ENCODE assay signal across 15 cellular contexts in the genomic region with DNA sequence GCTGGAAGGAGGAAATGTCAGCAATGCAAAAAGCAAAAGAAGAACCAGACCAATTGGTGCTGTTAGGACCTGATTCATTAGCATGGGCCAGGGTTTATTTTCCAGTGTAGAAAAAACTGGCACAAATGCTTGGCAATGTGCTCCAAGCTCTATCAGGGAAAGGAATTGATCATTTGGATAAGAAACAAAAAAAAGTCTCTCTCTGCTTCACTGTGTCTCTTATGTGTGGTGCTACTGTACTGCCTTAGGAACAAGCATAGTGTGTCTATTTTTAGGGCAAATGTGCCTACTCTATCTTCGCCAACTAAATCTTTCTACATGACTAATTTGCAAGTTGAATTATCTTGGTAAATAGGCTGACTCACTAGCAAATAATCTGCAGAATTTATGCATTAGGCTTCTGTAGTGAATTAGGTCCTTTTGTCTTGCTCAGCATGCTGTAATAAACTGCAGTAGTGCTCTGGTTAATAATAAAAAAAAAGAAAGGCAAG.
A peak's percentile ranks its signal among the peaks of the same experiment; 100 is the strongest.
DNase-seq lines count a peak whose midpoint lies in the region; ATAC-seq and TF ChIP-seq lines count a peak whose summit lies in the region.
"Had no signal": no experiment of that assay in that cellular context is flagged by ENCODE, and none has a peak within 500 bp of the region (broad histone marks: within the 10 kb centered on the region; RNA-seq: fewer than 3 reads in every experiment).

No MANE protein-coding gene starts in this region.

- TF ChIP-seq CTCF in retinal pigment epithelial cell (conservative IDR thresholded peaks at IDR 0.05; ENCODE audit: low read depth, low read length) (no peak), natural killer cell (IDR thresholded peaks at IDR 0.05) (no peak), CD14-positive monocyte (IDR thresholded peaks at IDR 0.05) (no peak), GM10266 (IDR thresholded peaks at IDR 0.05; ENCODE audit: control insufficient read depth, insufficient read depth, low read depth, missing control alignments) (no peak)

- H3K4me1 Mint-ChIP-seq in natural killer cell (no peaks in the 10 kb centered on the region), CD14-positive monocyte (no peaks in the 10 kb centered on the region)

- H3K27ac Mint-ChIP-seq in natural killer cell (no peak overlapping the region), CD14-positive monocyte (no peak overlapping the region)
- H3K27ac Mint-ChIP-seq: activated naive CD4-positive, alpha-beta T cell treated with anti-CD3 and anti-CD28 coated beads, Interleukin-2, amount 50 U/mL, for 72 hours; dendritic cell treated with granulocyte-macrophage colony-stimulating factor and Interleukin-4, amounts not matched to agents 40 ng/mL and 50 ng/mL, for 4 days had no signal

- H3K27me3 Mint-ChIP-seq in natural killer cell (ENCODE audit: low read depth in 2 of 2) (no peaks in the 10 kb centered on the region), CD14-positive monocyte (ENCODE audit: low read depth in 3 of 3) (peaks cover 0 to 2% (median 0%) of the 10 kb centered on the region in 3 donors)
- H3K27me3 Mint-ChIP-seq: dendritic cell treated with granulocyte-macrophage colony-stimulating factor and Interleukin-4, amounts not matched to agents 40 ng/mL and 50 ng/mL, for 4 days had no signal

- no peaks in the 10 kb centered on the region for H3K27me3 ChIP-seq in HUES48 (ENCODE audit: control insufficient read depth, insufficient read depth, low read length)
- H3K27me3 ChIP-seq: neutrophil, SJCRH30 had no signal

- peak overlapping the region; percentile 81 for H3K27ac ChIP-seq in HUES48 (ENCODE audit: low read depth, low read length)
- H3K27ac ChIP-seq: neutrophil, SJCRH30, WERI-Rb-1 had no signal

- H3K36me3 ChIP-seq in HUES48 (ENCODE audit: control insufficient read depth, insufficient read depth, low read length) = no peaks in the 10 kb centered on the region
- H3K36me3 ChIP-seq: neutrophil, SJCRH30, WERI-Rb-1 had no signal

- H3K9me3 Mint-ChIP-seq in natural killer cell = peaks cover 8 to 9% of the 10 kb centered on the region in 2 donors
- peaks cover 0 to 3% (median 0%) of the 10 kb centered on the region in 7 donors for H3K9me3 Mint-ChIP-seq in CD14-positive monocyte
- H3K9me3 Mint-ChIP-seq: dendritic cell treated with granulocyte-macrophage colony-stimulating factor and Interleukin-4, amounts not matched to agents 40 ng/mL and 50 ng/mL, for 4 days had no signal

- peak; percentile 3 for DNase-seq in T1000 (lab: John Stamatoyannopoulos, UW)
- peak; percentile 52 for DNase-seq in globus pallidus (ENCODE audit: low spot score)
- DNase-seq in retinal pigment epithelial cell (ENCODE audit: low read depth) = peak; percentile 94
- DNase-seq in natural killer cell = no peak
- no peak for DNase-seq in CD14-positive monocyte (ENCODE audit: low spot score)
- DNase-seq in GM10266 (ENCODE audit: extremely low spot score) = no peak
- DNase-seq: activated CD8-positive, alpha-beta memory T cell treated with anti-CD3 and anti-CD28 coated beads, Interleukin-2, amount 50 U/mL, for 48 hours; COR-L47; SJCRH30; WERI-Rb-1 had no signal

- no peak for ATAC-seq in natural killer cell
- ATAC-seq: activated naive CD4-positive, alpha-beta T cell treated with anti-CD3 and anti-CD28 coated beads, Interleukin-2, amount 50 U/mL, for 72 hours; K562 had no signal

- H3K9me3 ChIP-seq in HUES48 (ENCODE audit: control insufficient read depth, insufficient read depth, low read length) = no peaks in the 10 kb centered on the region
- H3K9me3 ChIP-seq: neutrophil, SJCRH30 had no signal

- no peak overlapping the region for H3K9ac ChIP-seq in HUES48 (ENCODE audit: low read depth, low read length)

- intact Hi-C loops in natural killer cell (cut with micrococcal nuclease) = no loop called here
- intact Hi-C loops in CD14-positive monocyte (cut with micrococcal nuclease) = no loop called here

- H3K36me3 Mint-ChIP-seq in natural killer cell (peaks cover 6% of the 10 kb centered on the region), CD14-positive monocyte (no peaks in the 10 kb centered on the region)
- H3K36me3 Mint-ChIP-seq: activated naive CD4-positive, alpha-beta T cell treated with anti-CD3 and anti-CD28 coated beads, Interleukin-2, amount 50 U/mL, for 72 hours had no signal

- H3K4me3 Mint-ChIP-seq in natural killer cell (no peak overlapping the region), CD14-positive monocyte (no peak overlapping the region)
- H3K4me3 Mint-ChIP-seq: dendritic cell treated with granulocyte-macrophage colony-stimulating factor and Interleukin-4, amounts not matched to agents 40 ng/mL and 50 ng/mL, for 4 days had no signal

- peaks cover 43% of the 10 kb centered on the region for H3K4me1 ChIP-seq in HUES48 (ENCODE audit: control insufficient read depth, insufficient read depth, low read length)
- H3K4me1 ChIP-seq: SJCRH30 had no signal

- no peak overlapping the region; the same call in 1 of the 2 replicates for H3K4me3 ChIP-seq in HUES48 (ENCODE audit: low read depth, low read length)
- H3K4me3 ChIP-seq in retinal pigment epithelial cell (ENCODE audit: low read length) = no peak overlapping the region
- H3K4me3 ChIP-seq: K562, SJCRH30 had no signal

Comparison
In these comparisons a context has a peak if more than half of its experiments do, and no peak if none do; other contexts are left out.
1. DNase-seq: peak in T1000 (single experiment), globus pallidus (single experiment) and retinal pigment epithelial cell (single experiment); none in natural killer cell (single experiment), CD14-positive monocyte (single experiment) and GM10266 (single experiment).